In genomic region chr10:95183451-95184230, GRCh38 we compare ENCODE assay signal across 1 cellular context.
TF ChIP-seq lines count a peak whose summit lies in the region.

No MANE protein-coding gene starts in this region.

TF ChIP-seq in K562, 482 proteins besides CTCF, POLR2A, EP300 and RAD21 (continued from another document and continues in another):
- peak; percentile 76; the same call in 1 of the 2 replicates for TF ChIP-seq HMGXB4 (CRISPR knock-in tag; IDR thresholded peaks at IDR 0.05)
- no peak for TF ChIP-seq PATZ1 (CRISPR knock-in tag; IDR thresholded peaks at IDR 0.05; ENCODE audit: borderline replicate concordance)
- TF ChIP-seq FOXA1 (IDR thresholded peaks at IDR 0.05; ENCODE audit: borderline replicate concordance), result no peak
- TF ChIP-seq FOXP4 (CRISPR knock-in tag; IDR thresholded peaks at IDR 0.05; ENCODE audit: borderline replicate concordance), result no peak
- TF ChIP-seq POLR2G (IDR thresholded peaks at IDR 0.05; ENCODE audit: low read depth, low read length), result peak; percentile 93
- TF ChIP-seq E2F5 (CRISPR knock-in tag; IDR thresholded peaks at IDR 0.05), result no peak
- TF ChIP-seq ZBTB11 (CRISPR knock-in tag; IDR thresholded peaks at IDR 0.05), result peak in 2 of 3 experiments; percentile 33 to 63; a peak in 2 of 6 replicates
- no peak for TF ChIP-seq RFX7 (CRISPR knock-in tag; IDR thresholded peaks at IDR 0.05)
- TF ChIP-seq TAF1 (IDR thresholded peaks at IDR 0.05; ENCODE audit: control insufficient read depth, extremely low read depth, insufficient read depth, low read length, severe bottlenecking), result peak; percentile 60
- peak; percentile 88 for TF ChIP-seq RBFOX2 (IDR thresholded peaks at IDR 0.05; ENCODE audit: low read depth, low read length)
- 0 out of 2 replicates have a peak, but pooled peaks have one; percentile 55 for TF ChIP-seq RBM34 (IDR thresholded peaks at IDR 0.05; ENCODE audit: borderline replicate concordance, insufficient read depth, low read length)
- no peak for TF ChIP-seq ATF3 (IDR thresholded peaks at IDR 0.05)
- TF ChIP-seq ATF3 (CRISPR knock-in tag; conservative IDR thresholded peaks at IDR 0.05), result no peak
- TF ChIP-seq SMARCE1 (IDR thresholded peaks at IDR 0.05), result no peak
- TF ChIP-seq RCOR1 (IDR thresholded peaks at IDR 0.05; ENCODE audit: borderline replicate concordance in 1 of 2, low read depth in 2 of 2, low read length in 2 of 2), result 0 out of 4 replicates have a peak, but pooled peaks of 1 of the 2 experiments have one; percentile 6
- TF ChIP-seq MTA3 (IDR thresholded peaks at IDR 0.05; ENCODE audit: borderline replicate concordance), result peak; percentile 52; the same call in 1 of the 2 replicates
- no peak for TF ChIP-seq IRF2 (CRISPR knock-in tag; IDR thresholded peaks at IDR 0.05)
- peak; percentile 66; the same call in 1 of the 2 replicates for TF ChIP-seq MYC (IDR thresholded peaks at IDR 0.05; ENCODE audit: low read depth, low read length)
- TF ChIP-seq MYC (CRISPR knock-in tag; IDR thresholded peaks at IDR 0.05; ENCODE audit: borderline replicate concordance, low read depth), result no peak
- TF ChIP-seq KDM2B (CRISPR knock-in tag; IDR thresholded peaks at IDR 0.05), result 0 out of 2 replicates have a peak, but pooled peaks have one; percentile 21
- TF ChIP-seq TFE3 (CRISPR knock-in tag; IDR thresholded peaks at IDR 0.05), result no peak
- TF ChIP-seq KAT2B (IDR thresholded peaks at IDR 0.05; ENCODE audit: low read depth, low read length), result no peak
- TF ChIP-seq SUPT5H (IDR thresholded peaks at IDR 0.05), result peak; percentile 69
- TF ChIP-seq NRF1 (conservative IDR thresholded peaks at IDR 0.05 in 1 of 2, IDR thresholded peaks at IDR 0.05 in 1 of 2), result no peak; a peak in 1 of 4 replicates
- TF ChIP-seq FIP1L1 (IDR thresholded peaks at IDR 0.05; ENCODE audit: low read depth, low read length, poor library complexity, severe bottlenecking), result peak; percentile 46
- TF ChIP-seq ZNF408 (CRISPR knock-in tag; IDR thresholded peaks at IDR 0.05; ENCODE audit: low read depth), result no peak
- TF ChIP-seq FOXK2 (conservative IDR thresholded peaks at IDR 0.05 in 1 of 2, IDR thresholded peaks at IDR 0.05 in 1 of 2; ENCODE audit: low read depth in 2 of 2), result no peak
- TF ChIP-seq WHSC1 (IDR thresholded peaks at IDR 0.05; ENCODE audit: low read length), result no peak
- TF ChIP-seq NR3C1 (CRISPR knock-in tag; IDR thresholded peaks at IDR 0.05), result 0 out of 2 replicates have a peak, but pooled peaks have one; percentile 26
- TF ChIP-seq MAFG (tag; conservative IDR thresholded peaks at IDR 0.05), result no peak
- no peak for TF ChIP-seq PTBP1 (IDR thresholded peaks at IDR 0.05; ENCODE audit: low read depth, low read length)
- peak; percentile 53 to 67 for TF ChIP-seq E2F6 (IDR thresholded peaks at IDR 0.05; ENCODE audit: borderline replicate concordance in 1 of 2, extremely low read depth in 1 of 2, insufficient read depth in 1 of 2, insufficient read length in 1 of 2, low read depth in 1 of 2, low read length in 1 of 2, poor library complexity in 1 of 2, severe bottlenecking in 1 of 2)
- 0 out of 2 replicates have a peak, but pooled peaks have one; percentile 30 for TF ChIP-seq REST (CRISPR knock-in tag; IDR thresholded peaks at IDR 0.05; ENCODE audit: low read depth)
- no peak for TF ChIP-seq BMI1 (IDR thresholded peaks at IDR 0.05; ENCODE audit: low read length)
- peak; percentile 49 for TF ChIP-seq FUS (optimal IDR thresholded peaks at IDR 0.05; ENCODE audit: low read depth, low read length)
- TF ChIP-seq LEF1 (IDR thresholded peaks at IDR 0.05), result no peak
- TF ChIP-seq ZNF174 (CRISPR knock-in tag; IDR thresholded peaks at IDR 0.05), result no peak
- TF ChIP-seq EP400 (IDR thresholded peaks at IDR 0.05), result no peak
- no peak for TF ChIP-seq TEAD2 (tag; IDR thresholded peaks at IDR 0.05)
- TF ChIP-seq ZNF217 (CRISPR knock-in tag; IDR thresholded peaks at IDR 0.05), result no peak
- no peak for TF ChIP-seq IRF9 (tag; IDR thresholded peaks at IDR 0.05)
